ENCODE assay signal across 8 cellular contexts in the genomic region with DNA sequence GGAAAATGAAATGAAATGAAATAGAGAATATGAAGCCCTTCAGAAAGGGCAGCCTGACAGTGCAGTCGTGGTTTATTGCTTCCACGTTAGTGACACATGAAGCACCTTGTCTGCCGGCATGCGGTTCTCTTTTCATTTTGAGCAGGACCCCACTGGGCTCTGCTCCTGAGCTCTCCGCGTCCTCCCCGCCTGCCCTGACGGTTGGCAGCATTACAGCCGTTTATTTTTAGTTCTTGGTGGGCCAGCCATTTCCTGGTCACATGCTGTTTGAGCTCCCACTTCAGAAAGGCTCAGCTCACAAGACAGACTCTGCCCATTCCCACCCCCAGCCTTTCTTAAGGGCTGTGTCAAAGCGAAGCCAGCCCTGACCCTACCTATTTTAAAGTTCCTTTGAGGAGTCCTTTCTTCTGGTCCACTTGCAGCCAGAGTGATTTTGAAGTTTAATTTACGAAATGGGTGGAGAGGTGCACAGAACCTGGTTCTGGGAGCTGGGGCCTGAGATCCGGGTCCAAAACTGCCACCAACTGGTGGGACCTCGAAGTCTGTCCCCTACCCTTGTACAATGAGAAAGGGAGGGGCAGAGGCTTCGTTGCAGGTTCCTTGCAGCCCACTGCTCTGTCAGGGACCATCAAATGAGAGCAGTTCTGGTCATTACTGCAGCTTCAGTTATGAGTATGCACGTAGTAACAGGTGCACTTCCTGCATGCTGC.
DNase-seq lines count a peak whose midpoint lies in the region; ATAC-seq and TF ChIP-seq lines count a peak whose summit lies in the region.

No MANE protein-coding gene starts in this region.

- ATAC-seq in GM19372 (IDR thresholded peaks at IDR 0.05; ENCODE audit: low read depth, unreplicated experiment) (peak; percentile 54), HG03558 (IDR thresholded peaks at IDR 0.05; ENCODE audit: extremely low read depth, unreplicated experiment) (peak; percentile 36)

- peak overlapping the region in 34 of 59 donors; percentile 0 to 46 (median 20) for H3K4me3 ChIP-seq in dorsolateral prefrontal cortex
- H3K4me3 ChIP-seq in skeletal muscle tissue (ENCODE audit: low read length in 3 of 3) = peak overlapping the region; percentile 40 to 61 (median 60)
- H3K4me3 ChIP-seq in H7 (ENCODE audit: insufficient read depth, low read depth, low read length) = no peak overlapping the region

- H3K36me3 ChIP-seq in skeletal muscle tissue (ENCODE audit: control insufficient read depth in 3 of 3, insufficient read depth in 3 of 3, low read length in 3 of 3) = peaks cover 0 to 6% (median 5%) of the 10 kb centered on the region in 3 donors
- H3K36me3 ChIP-seq in H7 (replicated peaks; ENCODE audit: control insufficient read depth, insufficient read depth, low read length) = no peaks in the 10 kb centered on the region

- intact Hi-C loops in CD14-positive monocyte (cut with micrococcal nuclease) (no loop called here), dorsolateral prefrontal cortex (cut with DNase I) (loop anchor here in 1 of 2 donors (5.0 kb wide), 1 partner anchor 55 kb away; no protein-coding TSS in a partner anchor)
- intact Hi-C loops in activated naive CD4-positive, alpha-beta T cell treated with anti-CD3 and anti-CD28 coated beads for 36 hours (cut with micrococcal nuclease) = no loop called here

- H3K9ac ChIP-seq in skeletal muscle tissue (ENCODE audit: low read depth in 1 of 3, low read length in 3 of 3) = peak overlapping the region; percentile 72 to 78 (median 78)

- peak overlapping the region; percentile 77 to 91 for H3K4me3 Mint-ChIP-seq in CD14-positive monocyte
- H3K4me3 Mint-ChIP-seq in activated naive CD4-positive, alpha-beta T cell treated with anti-CD3 and anti-CD28 coated beads, Interleukin-2, amount 10 ng/mL, durations not matched to agents 7 days and 5 days = no peak overlapping the region
- H3K4me3 Mint-ChIP-seq in activated naive CD4-positive, alpha-beta T cell treated with anti-CD3 and anti-CD28 coated beads for 36 hours = no peak overlapping the region

- H3K27me3 ChIP-seq in dorsolateral prefrontal cortex (no peaks in the 10 kb centered on the region), skeletal muscle tissue (ENCODE audit: control insufficient read depth in 3 of 3, insufficient read depth in 3 of 3, low read length in 3 of 3) (no peaks in the 10 kb centered on the region), H7 (ENCODE audit: control insufficient read depth, insufficient read depth, low read length) (no peaks in the 10 kb centered on the region)

- H3K4me1 ChIP-seq in skeletal muscle tissue (ENCODE audit: control insufficient read depth in 3 of 3, insufficient read depth in 3 of 3, low read length in 3 of 3) = peaks cover 45 to 50% (median 46%) of the 10 kb centered on the region in 3 donors

- CTCF ChIA-PET in activated naive CD4-positive, alpha-beta T cell treated with anti-CD3 and anti-CD28 coated beads, Interleukin-2, amount 10 ng/mL, durations not matched to agents 7 days and 5 days (lab: Charles Lee) = interaction anchor here (1.0 kb wide), 1 partner anchor 12 kb away, joined by 3 read pairs; no protein-coding TSS in a partner anchor
- CTCF ChIA-PET in activated naive CD4-positive, alpha-beta T cell treated with anti-CD3 and anti-CD28 coated beads for 36 hours (lab: Charles Lee) = no interaction called here

- H3K36me3 Mint-ChIP-seq in CD14-positive monocyte = peaks cover 0 to 6% of the 10 kb centered on the region in 2 donors
- H3K36me3 Mint-ChIP-seq in activated naive CD4-positive, alpha-beta T cell treated with anti-CD3 and anti-CD28 coated beads, Interleukin-2, amount 10 ng/mL, durations not matched to agents 7 days and 5 days = no peaks in the 10 kb centered on the region
- H3K36me3 Mint-ChIP-seq in activated naive CD4-positive, alpha-beta T cell treated with anti-CD3 and anti-CD28 coated beads for 36 hours (ENCODE audit: low read depth) = no peaks in the 10 kb centered on the region

- H3K27ac Mint-ChIP-seq in CD14-positive monocyte = peak overlapping the region in 4 of 7 donors; percentile 21 to 82 (median 62)
- H3K27ac Mint-ChIP-seq in activated naive CD4-positive, alpha-beta T cell treated with anti-CD3 and anti-CD28 coated beads, Interleukin-2, amount 10 ng/mL, durations not matched to agents 7 days and 5 days = no peak overlapping the region
- no peak overlapping the region for H3K27ac Mint-ChIP-seq in activated naive CD4-positive, alpha-beta T cell treated with anti-CD3 and anti-CD28 coated beads for 36 hours

- peaks cover 49% of the 10 kb centered on the region for H3K4me1 Mint-ChIP-seq in CD14-positive monocyte
- H3K4me1 Mint-ChIP-seq in activated naive CD4-positive, alpha-beta T cell treated with anti-CD3 and anti-CD28 coated beads, Interleukin-2, amount 10 ng/mL, durations not matched to agents 7 days and 5 days = peaks cover 16% of the 10 kb centered on the region
- peaks cover 6% of the 10 kb centered on the region for H3K4me1 Mint-ChIP-seq in activated naive CD4-positive, alpha-beta T cell treated with anti-CD3 and anti-CD28 coated beads for 36 hours (ENCODE audit: low read depth)

- H3K9me3 Mint-ChIP-seq in CD14-positive monocyte = no peaks in the 10 kb centered on the region
- H3K9me3 Mint-ChIP-seq in activated naive CD4-positive, alpha-beta T cell treated with anti-CD3 and anti-CD28 coated beads, Interleukin-2, amount 10 ng/mL, durations not matched to agents 7 days and 5 days = no peaks in the 10 kb centered on the region
- no peaks in the 10 kb centered on the region for H3K9me3 Mint-ChIP-seq in activated naive CD4-positive, alpha-beta T cell treated with anti-CD3 and anti-CD28 coated beads for 36 hours

- DNase-seq in CD14-positive monocyte (ENCODE audit: low spot score) (peak; percentile 41), dorsolateral prefrontal cortex (peak in 4 of 10 donors; percentile 39 to 74 (median 57)), H7 (no peak)
- no peak for DNase-seq in activated naive CD4-positive, alpha-beta T cell treated with anti-CD3 and anti-CD28 coated beads, Interleukin-2, amount 10 ng/mL, durations not matched to agents 7 days and 5 days
- DNase-seq in activated naive CD4-positive, alpha-beta T cell treated with anti-CD3 and anti-CD28 coated beads for 36 hours = no peak

- H3K27me3 Mint-ChIP-seq in CD14-positive monocyte (ENCODE audit: low read depth in 3 of 3) = peaks cover 7 to 9% (median 8%) of the 10 kb centered on the region in 3 donors
- H3K27me3 Mint-ChIP-seq in activated naive CD4-positive, alpha-beta T cell treated with anti-CD3 and anti-CD28 coated beads, Interleukin-2, amount 10 ng/mL, durations not matched to agents 7 days and 5 days = peaks cover 22% of the 10 kb centered on the region
- peaks cover 13% of the 10 kb centered on the region for H3K27me3 Mint-ChIP-seq in activated naive CD4-positive, alpha-beta T cell treated with anti-CD3 and anti-CD28 coated beads for 36 hours (ENCODE audit: low read depth)

- no peaks in the 10 kb centered on the region for H3K9me3 ChIP-seq in skeletal muscle tissue (ENCODE audit: control insufficient read depth in 3 of 3, low read length in 3 of 3)

- H3K27ac ChIP-seq in dorsolateral prefrontal cortex (peak overlapping the region in 57 of 59 donors; percentile 15 to 94 (median 83)), skeletal muscle tissue (ENCODE audit: low read depth, low read length) (peak overlapping the region; percentile 90)

- TF ChIP-seq CTCF in CD14-positive monocyte (IDR thresholded peaks at IDR 0.05) (no peak), dorsolateral prefrontal cortex (IDR thresholded peaks at IDR 0.05 in 54 of 56, conservative IDR thresholded peaks at IDR 0.05 in 2 of 56; ENCODE audit: low read depth in 1 of 56, partially characterized antibody in 56 of 56) (no peak)

Comparison
In these comparisons a context has a peak if more than half of its experiments do, and no peak if none do; other contexts are left out.
1. H3K27ac Mint-ChIP-seq: peak in CD14-positive monocyte (4 of 7); none in activated naive CD4-positive, alpha-beta T cell treated with anti-CD3 and anti-CD28 coated beads, Interleukin-2, amount 10 ng/mL, durations not matched to agents 7 days and 5 days (single experiment) and activated naive CD4-positive, alpha-beta T cell treated with anti-CD3 and anti-CD28 coated beads for 36 hours (single experiment).
2. H3K4me3 Mint-ChIP-seq: peak in CD14-positive monocyte (2 of 2); none in activated naive CD4-positive, alpha-beta T cell treated with anti-CD3 and anti-CD28 coated beads, Interleukin-2, amount 10 ng/mL, durations not matched to agents 7 days and 5 days (single experiment) and activated naive CD4-positive, alpha-beta T cell treated with anti-CD3 and anti-CD28 coated beads for 36 hours (single experiment).